ENCODE assay signal across 8 cellular contexts in genomic region chr6:138428943-138429616, GRCh38. TPM values are rescaled to one million over a fixed set of nuclear protein-coding genes. Genes with fewer than 3 reads are reported as not detected.
A peak's percentile ranks its signal among the peaks of the same experiment; 100 is the strongest.
DNase-seq lines count a peak whose midpoint lies in the region; ATAC-seq and TF ChIP-seq lines count a peak whose summit lies in the region.

No MANE protein-coding gene starts in this region.

- no peaks in the 10 kb centered on the region for H3K9me3 ChIP-seq in adipocyte (ENCODE audit: control insufficient read depth, low read length)
- no peaks in the 10 kb centered on the region for H3K9me3 ChIP-seq in left ventricle myocardium inferior (replicated peaks)
- no peaks in the 10 kb centered on the region for H3K9me3 ChIP-seq in gastrocnemius medialis

- H3K27me3 ChIP-seq in adipocyte (replicated peaks; ENCODE audit: control insufficient read depth, insufficient read depth, low read length) = no peaks in the 10 kb centered on the region
- no peaks in the 10 kb centered on the region for H3K27me3 ChIP-seq in left ventricle myocardium inferior (ENCODE audit: low read depth)
- no peaks in the 10 kb centered on the region for H3K27me3 ChIP-seq in gastrocnemius medialis

- H3K4me1 ChIP-seq in adipocyte (ENCODE audit: control insufficient read depth, insufficient read depth, low read length) (peaks cover 6% of the 10 kb centered on the region), left ventricle myocardium inferior (peaks cover 68% of the 10 kb centered on the region), gastrocnemius medialis (peaks cover 0 to 5% of the 10 kb centered on the region in 2 donors)

- H3K4me3 ChIP-seq in adipocyte (ENCODE audit: low read length) (no peak overlapping the region), left ventricle myocardium inferior (peak overlapping the region; percentile 47), gastrocnemius medialis (no peak overlapping the region)

- H3K36me3 ChIP-seq in adipocyte (ENCODE audit: control insufficient read depth, insufficient read depth, low read length, severe bottlenecking) (peaks cover 29% of the 10 kb centered on the region), left ventricle myocardium inferior (peaks cover 6% of the 10 kb centered on the region), gastrocnemius medialis (no peaks in the 10 kb centered on the region)

- no peak overlapping the region for H3K9ac ChIP-seq in adipocyte (ENCODE audit: low read length)

- H3K27ac ChIP-seq in left ventricle myocardium inferior (replicated peaks) (peak overlapping the region; percentile 83), gastrocnemius medialis (no peak overlapping the region)

- TF ChIP-seq POLR2A in gastrocnemius medialis (IDR thresholded peaks at IDR 0.05) = no peak

- DNase-seq in Right ventricle myocardium inferior (ENCODE audit: missing footprints) (no peak), cardiac septum (ENCODE audit: low spot score) (no peak), NCI-H146 treated with DMSO at 0.1 percent for 48 hours (lab: John Stamatoyannopoulos, UW; ENCODE audit: unreplicated experiment) (peak; percentile 55), adipocyte (ENCODE audit: low read depth) (peak; percentile 86), left ventricle myocardium inferior (no peak), gastrocnemius medialis (no peak)
- DNase-seq in activated CD4-positive, alpha-beta T cell treated with anti-CD3 and anti-CD28 coated beads, Interleukin-2, amount 50 U/mL, for 1 hour = no peak

- TF ChIP-seq CTCF in left ventricle myocardium inferior (IDR thresholded peaks at IDR 0.05; ENCODE audit: borderline replicate concordance) (peak; percentile 73), gastrocnemius medialis (IDR thresholded peaks at IDR 0.05 in 4 of 5, conservative IDR thresholded peaks at IDR 0.05 in 1 of 5) (peak in 4 of 5 experiments; percentile 26 to 51 (median 38))

- intact Hi-C loops in Right ventricle myocardium inferior (cut with DNase I) = loop anchor here (2.0 to 10.0 kb wide), 4 partner anchors 80 to 336 kb away; no protein-coding TSS in a partner anchor
- intact Hi-C loops in cardiac septum (cut with DNase I) = loop anchor here (2.0 to 5.0 kb wide), 4 partner anchors 80 to 338 kb away; no protein-coding TSS in a partner anchor
- intact Hi-C loops in left ventricle myocardium inferior (cut with micrococcal nuclease) = loop anchor here (5.0 kb wide), 1 partner anchor 158 kb away; no protein-coding TSS in a partner anchor
- intact Hi-C loops in gastrocnemius medialis (cut with DNase I; ENCODE audit: low total_unique reads) = loop anchor here (1.0 to 10.0 kb wide), 3 partner anchors 86 to 338 kb away; no protein-coding TSS in a partner anchor

- in situ Hi-C loops in gastrocnemius medialis (cut with MboI; ENCODE audit: low sequenced_read_pairs in 4 of 4) = loop anchor here in 1 of 4 donors (25.0 kb wide), 1 partner anchor 333 kb away; the partner anchor contains the start of gene CCDC28A

- ATAC-seq in Right ventricle myocardium inferior = peak; percentile 30
- no peak for ATAC-seq in gastrocnemius medialis
- no peak for ATAC-seq in HG03159 (IDR thresholded peaks at IDR 0.05; ENCODE audit: unreplicated experiment)

RNA-seq across cellular contexts. Expression of gene HEBP2, which starts 25.1 kb away (rescaled TPM):
- total RNA-seq in Right ventricle myocardium inferior (103 TPM), cardiac septum (98.9 TPM), left ventricle myocardium inferior (101 TPM), gastrocnemius medialis (10 to 100 TPM; 60.3 to 81.5 (median 74.8) TPM)

RNA-seq across cellular contexts. Expression of gene SMIM28, which starts 51.4 kb away (rescaled TPM):
- total RNA-seq in Right ventricle myocardium inferior = not detected
- not detected for total RNA-seq in cardiac septum
- total RNA-seq in left ventricle myocardium inferior = not detected
- total RNA-seq in gastrocnemius medialis = not detected

Comparison
In these comparisons a context has a peak if more than half of its experiments do, and no peak if none do; other contexts are left out.
1. DNase-seq: peak in NCI-H146 treated with DMSO at 0.1 percent for 48 hours (single experiment) and adipocyte (single experiment); none in Right ventricle myocardium inferior (single experiment), cardiac septum (single experiment), left ventricle myocardium inferior (single experiment), gastrocnemius medialis (0 of 2) and activated CD4-positive, alpha-beta T cell treated with anti-CD3 and anti-CD28 coated beads, Interleukin-2, amount 50 U/mL, for 1 hour (single experiment).